ENCODE assay signal across 14 cellular contexts in the genomic region with DNA sequence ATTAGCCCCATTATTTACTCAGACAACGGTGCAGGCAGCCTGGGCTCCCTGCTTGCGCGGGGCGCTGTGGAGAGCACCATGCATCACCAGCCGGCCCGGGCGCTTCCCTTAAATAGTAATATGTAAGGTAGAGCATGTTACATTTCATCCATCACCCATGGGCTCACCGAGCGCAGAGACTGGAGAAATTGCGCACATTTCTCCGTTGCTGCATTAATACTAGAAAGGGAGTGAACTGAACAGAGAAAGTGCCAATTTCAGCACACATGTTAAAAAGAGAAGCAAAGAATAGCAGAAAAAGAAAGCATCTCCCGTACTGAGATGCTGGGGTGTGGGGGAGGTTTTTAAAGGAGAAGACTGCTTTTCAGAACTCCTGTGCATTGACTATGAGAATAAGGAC.
A peak's percentile ranks its signal among the peaks of the same experiment; 100 is the strongest.
DNase-seq lines count a peak whose midpoint lies in the region; ATAC-seq and TF ChIP-seq lines count a peak whose summit lies in the region.
"Had no signal": no experiment of that assay in that cellular context is flagged by ENCODE, and none has a peak within 500 bp of the region (broad histone marks: within the 10 kb centered on the region; RNA-seq: fewer than 3 reads in every experiment).

No MANE protein-coding gene starts in this region.

- H3K4me1 Mint-ChIP-seq in WTC11 (peaks cover 62% of the 10 kb centered on the region), T-cell (no peaks in the 10 kb centered on the region)
- H3K4me1 Mint-ChIP-seq: central memory CD8-positive, alpha-beta T cell; natural killer cell had no signal

- no peak for TF ChIP-seq POLR2A in breast epithelium (IDR thresholded peaks at IDR 0.05)

- no peak for TF ChIP-seq CTCF in WTC11 (IDR thresholded peaks at IDR 0.05)
- no peak for TF ChIP-seq CTCF in breast epithelium (IDR thresholded peaks at IDR 0.05)

- peak overlapping the region; percentile 19; the same call in 1 of the 2 replicates for H3K4me3 ChIP-seq in ACC112 (ENCODE audit: low read depth, low read length)
- peak overlapping the region; percentile 47 for H3K4me3 ChIP-seq in neuron (ENCODE audit: low read length)
- no peak overlapping the region for H3K4me3 ChIP-seq in breast epithelium

- H2AFZ ChIP-seq in ACC112 (ENCODE audit: low read length, unreplicated experiment): no peak overlapping the region
- H2AFZ ChIP-seq in neuron (ENCODE audit: low read depth, low read length): peak overlapping the region; percentile 20

- H3K79me2 ChIP-seq in ACC112 (ENCODE audit: control insufficient read depth, insufficient read depth, low read length, unreplicated experiment): no peaks in the 10 kb centered on the region

- H3K27me3 ChIP-seq in ACC112 (ENCODE audit: insufficient read depth, low read length): peaks cover 74% of the 10 kb centered on the region
- no peaks in the 10 kb centered on the region for H3K27me3 ChIP-seq in neuron (ENCODE audit: insufficient read depth, low read length)
- no peaks in the 10 kb centered on the region for H3K27me3 ChIP-seq in breast epithelium

- H3K27me3 Mint-ChIP-seq in WTC11 (ENCODE audit: low read depth): peaks cover 20% of the 10 kb centered on the region
- H3K27me3 Mint-ChIP-seq in T-cell: peaks cover 16 to 23% of the 10 kb centered on the region in 2 donors

- no peaks in the 10 kb centered on the region for H3K9me3 Mint-ChIP-seq in WTC11
- H3K9me3 Mint-ChIP-seq in T-cell: no peaks in the 10 kb centered on the region
- H3K9me3 Mint-ChIP-seq: activated CD8-positive, alpha-beta T cell treated with anti-CD3 and anti-CD28 coated beads for 36 hours; central memory CD8-positive, alpha-beta T cell had no signal

- H3K36me3 Mint-ChIP-seq in WTC11 (no peaks in the 10 kb centered on the region), T-cell (no peaks in the 10 kb centered on the region)
- H3K36me3 Mint-ChIP-seq: natural killer cell had no signal

- intact Hi-C loops in breast epithelium (cut with DNase I; ENCODE audit: low total_unique reads): no loop called here

- DNase-seq in WTC11 (ENCODE audit: low spot score) (no peak), globus pallidus (ENCODE audit: low spot score) (peak; percentile 73), T-cell (no peak), breast epithelium (ENCODE audit: low spot score in 2 of 2) (no peak), NCI-H2029 (lab: John Stamatoyannopoulos, UW) (no peak)
- DNase-seq: activated CD8-positive, alpha-beta T cell treated with anti-CD3 and anti-CD28 coated beads for 36 hours; natural killer cell; NCI-H1417 treated with DMSO at 0.1 percent for 48 hours; NCI-H510A had no signal

- H3K9me3 ChIP-seq in neuron (ENCODE audit: low read length): no peaks in the 10 kb centered on the region
- no peaks in the 10 kb centered on the region for H3K9me3 ChIP-seq in breast epithelium

- H3K27ac Mint-ChIP-seq in WTC11 (no peak overlapping the region), T-cell (no peak overlapping the region)
- H3K27ac Mint-ChIP-seq: activated CD8-positive, alpha-beta T cell treated with anti-CD3 and anti-CD28 coated beads for 36 hours; natural killer cell had no signal

- H3K4me1 ChIP-seq in ACC112 (ENCODE audit: control insufficient read depth, insufficient read depth, low read length, unreplicated experiment): no peaks in the 10 kb centered on the region
- H3K4me1 ChIP-seq in neuron (ENCODE audit: insufficient read depth, low read length): peaks cover 74% of the 10 kb centered on the region
- no peaks in the 10 kb centered on the region for H3K4me1 ChIP-seq in breast epithelium

- H3K4me3 Mint-ChIP-seq in WTC11 (peak overlapping the region; percentile 54), T-cell (no peak overlapping the region)
- H3K4me3 Mint-ChIP-seq: activated CD8-positive, alpha-beta T cell treated with anti-CD3 and anti-CD28 coated beads for 36 hours; central memory CD8-positive, alpha-beta T cell; natural killer cell had no signal

- CTCF ChIA-PET in WTC11 (lab: Charles Lee): interaction anchor here (1.0 to 1.7 kb wide), 2 partner anchors 36 to 74 kb away, joined by 4 to 5 read pairs; no protein-coding TSS in a partner anchor
- CTCF ChIA-PET in T-cell (lab: Charles Lee): no interaction called here

- H3K27ac ChIP-seq in ACC112 (ENCODE audit: low read depth, low read length) (no peak overlapping the region), breast epithelium (no peak overlapping the region)

- ATAC-seq in WTC11: peak; percentile 61
- ATAC-seq in GM18870 (IDR thresholded peaks at IDR 0.05; ENCODE audit: unreplicated experiment): no peak
- no peak for ATAC-seq in T-cell (replicated peaks in 1 of 4)
- ATAC-seq: activated CD8-positive, alpha-beta T cell treated with anti-CD3 and anti-CD28 coated beads for 36 hours; esophagus mucosa; natural killer cell had no signal

- H3K36me3 ChIP-seq in ACC112 (ENCODE audit: insufficient read depth, low read length): no peaks in the 10 kb centered on the region
- no peaks in the 10 kb centered on the region for H3K36me3 ChIP-seq in neuron (ENCODE audit: insufficient read depth, low read length)
- H3K36me3 ChIP-seq in breast epithelium: no peaks in the 10 kb centered on the region

- POLR2A ChIA-PET in WTC11 (lab: Charles Lee): no interaction called here
- POLR2A ChIA-PET in T-cell (lab: Charles Lee): no interaction called here

TF ChIP-seq in WTC11, 78 proteins besides CTCF, POLR2A, EP300 and RAD21 (continues in another document):
- no peak for TF ChIP-seq ATF2 (CRISPR knock-in tag; IDR thresholded peaks at IDR 0.05; ENCODE audit: borderline replicate concordance, low read depth)
- TF ChIP-seq, protein P1, sequence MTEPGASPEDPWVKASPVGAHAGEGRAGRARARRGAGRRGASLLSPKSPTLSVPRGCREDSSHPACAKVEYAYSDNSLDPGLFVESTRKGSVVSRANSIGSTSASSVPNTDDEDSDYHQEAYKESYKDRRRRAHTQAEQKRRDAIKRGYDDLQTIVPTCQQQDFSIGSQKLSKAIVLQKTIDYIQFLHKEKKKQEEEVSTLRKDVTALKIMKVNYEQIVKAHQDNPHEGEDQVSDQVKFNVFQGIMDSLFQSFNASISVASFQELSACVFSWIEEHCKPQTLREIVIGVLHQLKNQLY (CRISPR knock-in tag; IDR thresholded peaks at IDR 0.05): no peak
- TF ChIP-seq USF1 (CRISPR knock-in tag; IDR thresholded peaks at IDR 0.05): no peak
- TF ChIP-seq RORB (CRISPR knock-in tag; IDR thresholded peaks at IDR 0.05): no peak
- no peak for TF ChIP-seq ZBTB21 (CRISPR knock-in tag; IDR thresholded peaks at IDR 0.05; ENCODE audit: borderline replicate concordance)
- TF ChIP-seq, protein P2, sequence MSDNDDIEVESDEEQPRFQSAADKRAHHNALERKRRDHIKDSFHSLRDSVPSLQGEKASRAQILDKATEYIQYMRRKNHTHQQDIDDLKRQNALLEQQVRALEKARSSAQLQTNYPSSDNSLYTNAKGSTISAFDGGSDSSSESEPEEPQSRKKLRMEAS (CRISPR knock-in tag; IDR thresholded peaks at IDR 0.05): no peak
- no peak for TF ChIP-seq ZNF219 (CRISPR knock-in tag; IDR thresholded peaks at IDR 0.05; ENCODE audit: borderline replicate concordance)
- TF ChIP-seq HMGXB4 (CRISPR knock-in tag; IDR thresholded peaks at IDR 0.05): no peak
- TF ChIP-seq SMAD4 (CRISPR knock-in tag; IDR thresholded peaks at IDR 0.05): no peak

Comparison
In these comparisons a context has a peak if more than half of its experiments do, and no peak if none do; other contexts are left out.
1. H3K4me3 ChIP-seq: peak in ACC112 (single experiment) and neuron (single experiment); none in breast epithelium (0 of 3).